In the genomic region with DNA sequence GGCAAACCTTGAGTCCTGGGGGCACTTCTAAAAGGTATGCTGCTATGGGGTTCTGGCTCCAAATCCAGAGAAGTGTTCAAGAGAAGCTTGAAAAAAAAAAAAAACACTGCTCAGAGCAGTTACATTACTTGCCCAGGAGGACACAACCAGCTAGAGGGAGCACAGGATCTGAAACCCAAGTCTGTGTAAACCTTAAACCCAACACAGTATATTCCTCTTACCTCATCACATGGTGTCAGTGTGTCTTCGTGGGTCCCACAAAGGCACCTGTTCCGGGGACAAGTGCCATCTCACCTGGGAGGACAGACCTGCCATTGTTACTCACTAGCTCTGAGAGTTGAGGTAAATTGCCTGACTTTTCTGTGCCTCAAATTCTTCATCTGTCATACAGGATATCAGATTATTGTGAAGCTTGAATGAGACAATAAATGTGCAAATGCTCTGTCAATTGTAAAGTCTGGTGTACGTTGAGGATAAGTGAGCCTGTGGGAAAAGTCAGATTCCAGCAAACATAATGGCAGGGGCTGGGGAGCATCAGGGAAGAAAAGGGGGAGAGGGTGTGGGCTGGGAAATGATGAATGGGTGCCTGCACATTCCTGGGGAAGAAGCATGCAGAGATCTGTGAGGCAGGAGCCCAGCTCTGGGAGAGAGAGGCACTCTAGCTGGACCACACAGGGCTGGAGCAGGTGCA, we compare ENCODE assay signal across 20 cellular contexts.
"Had no signal": no experiment of that assay in that cellular context is flagged by ENCODE, and none has a peak within 500 bp of the region (broad histone marks: within the 10 kb centered on the region; RNA-seq: fewer than 3 reads in every experiment).

No MANE protein-coding gene starts in this region.

- H3K4me1 ChIP-seq: spleen, upper lobe of right lung, vagina had no signal

- H3K9me3 ChIP-seq: spleen, testis, tibial nerve, upper lobe of right lung, vagina had no signal

- H3K4me3 ChIP-seq: dorsolateral prefrontal cortex, lung, spleen, testis, tibial nerve, upper lobe of right lung, vagina had no signal

- H3K27ac ChIP-seq: dorsolateral prefrontal cortex, spleen, testis, tibial nerve, upper lobe of right lung, vagina had no signal

- H3K36me3 ChIP-seq: spleen, tibial nerve, upper lobe of right lung, vagina had no signal

- ATAC-seq: left colon; left ventricle myocardium superior; sciatic nerve; stimulated activated naive B cell treated with anti-CD40 and anti-IgM and Interleukin-4, amounts not matched to agents 10 μg/mL and 1 μg/mL and 100 μg/mL, for 72 hours; stimulated activated naive CD8-positive, alpha-beta T cell treated with anti-CD3 and anti-CD28 coated beads, Interleukin-15, amount 100 ng/mL, for 72 hours; upper lobe of right lung had no signal

- DNase-seq: effector CD8-positive, alpha-beta T cell; foreskin melanocyte; hippocampal formation; left colon; left ventricle myocardium superior; mesendoderm; naive B cell; stimulated activated CD4-positive, alpha-beta T cell treated with anti-CD3 and anti-CD28 coated beads, Interleukin-15, amount 100 ng/mL, for 24 hours; stimulated activated CD4-positive, alpha-beta T cell treated with anti-CD3 and anti-CD28 coated beads, Interleukin-1b, Interleukin-23, amount 100 ng/mL, for 48 hours; stimulated activated CD4-positive, alpha-beta T cell treated with anti-CD3 and anti-CD28 coated beads, Interleukin-4, amount 100 ng/mL, for 24 hours; stimulated activated naive B cell treated with anti-CD40 and anti-IgM and Interleukin-4, amounts not matched to agents 10 μg/mL and 1 μg/mL and 100 μg/mL, for 72 hours; stimulated activated naive CD8-positive, alpha-beta T cell treated with anti-CD3 and anti-CD28 coated beads, Interleukin-15, amount 100 ng/mL, for 72 hours; testis; upper lobe of right lung had no signal

- H3K27me3 ChIP-seq: testis, vagina had no signal
